21 cellular contexts compared by ENCODE assay signal in genomic region chr11:134760957-134761356, GRCh38.
"Had no signal": no experiment of that assay in that cellular context is flagged by ENCODE, and none has a peak within 500 bp of the region (broad histone marks: within the 10 kb centered on the region; RNA-seq: fewer than 3 reads in every experiment).

No MANE protein-coding gene starts in this region.

- DNase-seq: IMR-90, Karpas-422, KG1, MG63, NCI-H1092, NCI-H1105 treated with DMSO at 0.1 percent for 48 hours, NCI-H1417 treated with DMSO at 0.1 percent for 48 hours, NCI-H146, NCI-H1694 treated with DMSO at 0.1 percent for 48 hours, NCI-H1930, NCI-H2081, NCI-H2107, NCI-H2227 treated with DMSO at 0.1 percent for 48 hours, NCI-H69, NCI-H774, PC-3, SHP77, SK-N-SH had no signal

- H3K27ac ChIP-seq: RWPE1 had no signal

- H3K4me2 ChIP-seq: SK-N-SH had no signal

- H3K9ac ChIP-seq: SK-N-SH had no signal

- ATAC-seq: HepG2, Panc1, PC-3 had no signal

- H3K36me3 ChIP-seq: MG63 had no signal

- H3K27me3 ChIP-seq: MG63 had no signal

- H3K4me3 ChIP-seq: MG63 had no signal

- H3K9me3 ChIP-seq: MG63, SK-N-SH had no signal
